In the genomic region with DNA sequence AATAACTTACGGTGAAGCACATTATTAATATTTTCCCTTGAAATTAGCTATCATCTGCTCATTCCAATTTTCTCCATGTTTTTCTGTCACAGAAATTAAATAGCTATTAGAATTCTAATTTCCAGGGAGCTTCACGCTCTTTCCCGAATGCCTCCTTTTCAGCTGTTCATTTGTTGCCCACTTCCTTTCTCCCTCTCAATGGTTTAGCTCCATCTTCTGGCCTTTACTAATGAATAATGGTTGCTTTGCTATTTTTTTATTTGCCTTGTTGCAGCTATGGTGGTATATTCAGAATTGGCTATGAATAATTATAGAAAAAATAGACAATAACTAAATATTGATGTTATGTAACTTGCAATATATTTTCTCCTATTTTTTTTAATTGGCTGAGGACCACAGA, we compare ENCODE assay signal across 19 cellular contexts.
A peak's percentile ranks its signal among the peaks of the same experiment; 100 is the strongest.
DNase-seq lines count a peak whose midpoint lies in the region; ATAC-seq and TF ChIP-seq lines count a peak whose summit lies in the region.
"Had no signal": no experiment of that assay in that cellular context is flagged by ENCODE, and none has a peak within 500 bp of the region (broad histone marks: within the 10 kb centered on the region; RNA-seq: fewer than 3 reads in every experiment).

No MANE protein-coding gene starts in this region.

- H3K4me3 Mint-ChIP-seq in activated CD8-positive, alpha-beta T cell treated with anti-CD3 and anti-CD28 coated beads, Interleukin-2, amount 10 ng/mL, durations not matched to agents 7 days and 5 days: no peak overlapping the region
- H3K4me3 Mint-ChIP-seq: natural killer cell had no signal

- DNase-seq in EH (ENCODE audit: low read depth) (peak; percentile 16), M059J (ENCODE audit: low read depth) (peak; percentile 33), pons (ENCODE audit: low spot score) (peak; percentile 82), ovary (no peak)
- DNase-seq in activated CD8-positive, alpha-beta T cell treated with anti-CD3 and anti-CD28 coated beads, Interleukin-2, amount 10 ng/mL, durations not matched to agents 7 days and 5 days: no peak
- DNase-seq: activated CD4-positive, alpha-beta T cell treated with anti-CD3 and anti-CD28 coated beads, Interleukin-2, amount 50 U/mL, for 4 hours; adrenal gland; colonic mucosa; esophagus squamous epithelium; left ventricle myocardium inferior; natural killer cell; NCI-H1436; Right ventricle myocardium superior; stimulated activated CD4-positive, alpha-beta T cell treated with anti-CD3 and anti-CD28 coated beads, Interleukin-2, amount 100 ng/mL, for 48 hours; T1000; tibial artery had no signal

- H3K36me3 Mint-ChIP-seq in activated CD8-positive, alpha-beta T cell treated with anti-CD3 and anti-CD28 coated beads, Interleukin-2, amount 10 ng/mL, durations not matched to agents 7 days and 5 days (ENCODE audit: low read depth): no peaks in the 10 kb centered on the region
- H3K36me3 Mint-ChIP-seq: natural killer cell had no signal

- H3K36me3 ChIP-seq in endocrine pancreas (ENCODE audit: control insufficient read depth, insufficient read depth, low read length) (no peaks in the 10 kb centered on the region), ovary (no peaks in the 10 kb centered on the region)
- H3K36me3 ChIP-seq: adrenal gland, colonic mucosa, esophagus squamous epithelium, left ventricle myocardium inferior, right atrium auricular region, tibial artery had no signal

- POLR2A ChIA-PET in activated CD8-positive, alpha-beta T cell treated with anti-CD3 and anti-CD28 coated beads, Interleukin-2, amount 10 ng/mL, durations not matched to agents 7 days and 5 days (lab: Charles Lee): no interaction called here

- no peak for TF ChIP-seq EP300 in ovary (IDR thresholded peaks at IDR 0.05)

- no peak for ATAC-seq in activated CD8-positive, alpha-beta T cell treated with anti-CD3 and anti-CD28 coated beads, Interleukin-2, amount 10 ng/mL, durations not matched to agents 7 days and 5 days
- ATAC-seq in GM18870 (IDR thresholded peaks at IDR 0.05; ENCODE audit: unreplicated experiment): no peak
- ATAC-seq: natural killer cell had no signal

- peak overlapping the region; percentile 30 for H3K4me3 ChIP-seq in endocrine pancreas (ENCODE audit: control insufficient read depth, insufficient read depth, low read length)
- H3K4me3 ChIP-seq in ovary: no peak overlapping the region
- H3K4me3 ChIP-seq: adrenal gland, colonic mucosa, esophagus squamous epithelium, left ventricle myocardium inferior, right atrium auricular region, tibial artery had no signal

- no peak for TF ChIP-seq CTCF in ovary (IDR thresholded peaks at IDR 0.05)

- H3K4me1 Mint-ChIP-seq in activated CD8-positive, alpha-beta T cell treated with anti-CD3 and anti-CD28 coated beads, Interleukin-2, amount 10 ng/mL, durations not matched to agents 7 days and 5 days (ENCODE audit: low read depth): no peaks in the 10 kb centered on the region
- H3K4me1 Mint-ChIP-seq: natural killer cell had no signal

- 80 to 87% (median 83%) methylated on average over 3 of the region's 3 CpGs for WGBS in ovary, 3 donors

- H3K9me3 Mint-ChIP-seq in activated CD8-positive, alpha-beta T cell treated with anti-CD3 and anti-CD28 coated beads, Interleukin-2, amount 10 ng/mL, durations not matched to agents 7 days and 5 days (ENCODE audit: insufficient read depth): no peaks in the 10 kb centered on the region

- H3K27ac Mint-ChIP-seq in activated CD8-positive, alpha-beta T cell treated with anti-CD3 and anti-CD28 coated beads, Interleukin-2, amount 10 ng/mL, durations not matched to agents 7 days and 5 days: no peak overlapping the region
- H3K27ac Mint-ChIP-seq: natural killer cell had no signal

- H3K27me3 ChIP-seq in endocrine pancreas (ENCODE audit: control insufficient read depth, insufficient read depth, low read length): no peaks in the 10 kb centered on the region
- H3K27me3 ChIP-seq in ovary: no peaks in the 10 kb centered on the region
- H3K27me3 ChIP-seq: adrenal gland, colonic mucosa, esophagus squamous epithelium, right atrium auricular region, tibial artery had no signal

- no peaks in the 10 kb centered on the region for H3K27me3 Mint-ChIP-seq in activated CD8-positive, alpha-beta T cell treated with anti-CD3 and anti-CD28 coated beads, Interleukin-2, amount 10 ng/mL, durations not matched to agents 7 days and 5 days (ENCODE audit: low read depth)

- no peak overlapping the region for H3K27ac ChIP-seq in ovary
- H3K27ac ChIP-seq: adrenal gland, colonic mucosa, esophagus squamous epithelium, left ventricle myocardium inferior, right atrium auricular region, tibial artery had no signal

- TF ChIP-seq POLR2A in ovary (IDR thresholded peaks at IDR 0.05): no peak

- peaks cover 16% of the 10 kb centered on the region for H3K4me1 ChIP-seq in endocrine pancreas (ENCODE audit: control insufficient read depth, insufficient read depth, low read length)
- H3K4me1 ChIP-seq in ovary (ENCODE audit: insufficient read depth): no peaks in the 10 kb centered on the region
- H3K4me1 ChIP-seq: adrenal gland, colonic mucosa, esophagus squamous epithelium, left ventricle myocardium inferior, right atrium auricular region, tibial artery had no signal

- H3K9ac ChIP-seq in endocrine pancreas (ENCODE audit: control insufficient read depth, insufficient read depth, low read length): no peak overlapping the region

- no peaks in the 10 kb centered on the region for H3K9me3 ChIP-seq in endocrine pancreas (ENCODE audit: control insufficient read depth, low read length)
- no peaks in the 10 kb centered on the region for H3K9me3 ChIP-seq in ovary
- H3K9me3 ChIP-seq: adrenal gland, colonic mucosa, esophagus squamous epithelium, left ventricle myocardium inferior, right atrium auricular region, tibial artery had no signal

- CTCF ChIA-PET in activated CD8-positive, alpha-beta T cell treated with anti-CD3 and anti-CD28 coated beads, Interleukin-2, amount 10 ng/mL, durations not matched to agents 7 days and 5 days (lab: Charles Lee): no interaction called here

- intact Hi-C loops in ovary (cut with DNase I): no loop called here

Comparison
In these comparisons a context has a peak if more than half of its experiments do, and no peak if none do; other contexts are left out.
1. DNase-seq: peak in EH (single experiment), M059J (single experiment) and pons (single experiment); none in activated CD8-positive, alpha-beta T cell treated with anti-CD3 and anti-CD28 coated beads, Interleukin-2, amount 10 ng/mL, durations not matched to agents 7 days and 5 days (single experiment) and ovary (0 of 5).